ENCODE assay signal across 24 cellular contexts in the genomic region with DNA sequence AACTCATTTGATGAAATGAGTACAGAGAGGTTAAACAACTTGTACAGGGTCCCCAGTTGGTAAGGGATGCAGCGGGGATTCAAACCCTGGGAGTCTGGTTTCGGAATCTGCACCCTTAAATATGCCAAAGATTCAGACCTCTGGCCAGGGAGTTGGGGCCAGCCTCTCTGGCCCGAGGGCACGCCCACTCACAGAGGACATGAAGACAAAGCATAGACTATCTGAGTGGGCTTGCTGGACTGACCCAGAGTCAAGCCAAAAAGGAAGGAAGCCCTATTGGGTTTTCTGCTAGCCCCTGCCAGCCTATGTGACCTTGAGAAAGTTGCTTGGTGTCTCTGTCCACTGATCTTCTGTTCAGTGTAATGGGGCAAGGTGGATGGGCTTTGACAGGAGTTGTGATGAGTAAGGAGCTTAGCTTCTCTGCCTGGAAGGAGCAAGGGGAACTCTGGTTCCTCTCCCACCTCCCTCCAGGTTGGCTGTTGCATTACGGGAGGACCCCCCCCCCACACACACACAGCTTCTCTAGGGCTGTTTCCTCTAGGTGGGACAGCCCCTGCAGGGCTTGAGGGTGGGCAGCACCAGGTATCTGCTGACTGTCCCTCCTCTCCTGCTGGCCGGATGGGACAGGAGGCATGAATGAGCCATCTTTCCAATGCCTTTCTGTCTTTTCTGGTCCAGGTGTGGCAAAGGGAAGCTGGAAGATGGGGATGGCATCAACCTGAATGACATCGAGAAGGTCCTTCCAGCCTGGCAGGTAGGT.
"Had no signal": no experiment of that assay in that cellular context is flagged by ENCODE, and none has a peak within 500 bp of the region (broad histone marks: within the 10 kb centered on the region; RNA-seq: fewer than 3 reads in every experiment).

No MANE protein-coding gene starts in this region.

- H3K4me3 ChIP-seq: esophagus squamous epithelium, gastroesophageal sphincter had no signal

- H3K9me3 ChIP-seq: esophagus squamous epithelium had no signal

- H3K27ac ChIP-seq: brain microvascular endothelial cell, epithelial cell of prostate, esophagus squamous epithelium, gastroesophageal sphincter had no signal

- DNase-seq: activated CD4-positive, alpha-beta memory T cell treated with anti-CD3 and anti-CD28 coated beads for 36 hours; activated CD4-positive, alpha-beta T cell treated with anti-CD3 and anti-CD28 coated beads for 36 hours; activated CD4-positive, alpha-beta T cell treated with anti-CD3 and anti-CD28 coated beads, Interleukin-2, amount 10 ng/mL, durations not matched to agents 24 days and 14 days; activated CD4-positive, CD25-positive, alpha-beta regulatory T cell; activated CD4-positive, CD25-positive, alpha-beta regulatory T cell treated with anti-CD3 and anti-CD28 coated beads, Interleukin-2, amount 50 U/mL, for 72 hours; activated CD8-positive, alpha-beta memory T cell treated with anti-CD3 and anti-CD28 coated beads, Interleukin-2, amount 10 ng/mL, durations not matched to agents 7 days and 5 days; activated CD8-positive, alpha-beta memory T cell treated with anti-CD3 and anti-CD28 coated beads, Interleukin-2, amount 50 U/mL, for 4 hours; activated CD8-positive, alpha-beta T cell treated with anti-CD3 and anti-CD28 coated beads, Interleukin-2, amount 10 ng/mL, durations not matched to agents 7 days and 5 days; activated gamma-delta T cell treated with Interleukin-2 at 50 U/mL for 16 hours; activated naive CD4-positive, alpha-beta T cell treated with anti-CD3 and anti-CD28 coated beads, Interleukin-2, amount 50 U/mL, for 16 hours; activated naive CD4-positive, alpha-beta T cell treated with Interleukin-2 at 50 U/mL for 16 hours; activated T-cell treated with anti-CD3 and anti-CD28 coated beads, Interleukin-2, amount 50 U/mL, for 1 hour; activated T-cell treated with anti-CD3 and anti-CD28 coated beads, Interleukin-2, amount 50 U/mL, for 48 hours; amniotic stem cell; anterior cingulate cortex; brain microvascular endothelial cell; caudate nucleus; cortex of kidney; effector CD8-positive, alpha-beta T cell; esophagus squamous epithelium; foreskin melanocyte; T-helper 2 cell had no signal

- H3K27me3 ChIP-seq: brain microvascular endothelial cell, esophagus squamous epithelium, gastroesophageal sphincter had no signal

- ATAC-seq: activated CD4-positive, alpha-beta T cell treated with anti-CD3 and anti-CD28 coated beads for 36 hours; activated CD8-positive, alpha-beta memory T cell treated with anti-CD3 and anti-CD28 coated beads, Interleukin-2, amount 10 ng/mL, durations not matched to agents 7 days and 5 days; activated CD8-positive, alpha-beta T cell treated with anti-CD3 and anti-CD28 coated beads, Interleukin-2, amount 10 ng/mL, durations not matched to agents 7 days and 5 days; gastroesophageal sphincter had no signal
